15 cellular contexts compared by ENCODE assay signal in the genomic region with DNA sequence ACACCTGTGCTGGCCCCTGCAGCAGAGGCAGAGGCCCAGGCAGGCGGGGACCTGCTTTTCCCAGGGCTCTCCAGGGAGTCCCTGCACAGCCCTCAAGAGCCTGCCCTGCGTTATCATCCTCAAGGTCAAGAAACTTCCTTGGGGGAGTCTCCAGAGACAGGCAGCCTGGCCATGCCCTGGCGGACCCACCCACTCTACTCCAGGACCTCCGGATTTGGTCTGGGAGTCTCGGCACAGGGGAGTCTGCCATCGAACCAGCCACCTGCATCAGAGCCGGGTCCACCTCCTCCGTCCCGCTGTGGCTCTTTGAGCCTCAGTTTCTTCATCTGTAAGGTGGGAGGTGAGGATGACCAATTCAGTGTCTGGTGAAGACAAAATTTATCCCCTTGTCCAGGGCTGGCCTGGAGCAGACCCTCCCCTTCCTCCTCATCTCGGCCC.
A peak's percentile ranks its signal among the peaks of the same experiment; 100 is the strongest.
DNase-seq lines count a peak whose midpoint lies in the region; FAIRE-seq and TF ChIP-seq lines count a peak whose summit lies in the region.
"Had no signal": no experiment of that assay in that cellular context is flagged by ENCODE, and none has a peak within 500 bp of the region (broad histone marks: within the 10 kb centered on the region; RNA-seq: fewer than 3 reads in every experiment).

No MANE protein-coding gene starts in this region.

- WGBS in prostate gland, result 93% methylated on average over 10 of the region's 10 CpGs

- CTCF ChIA-PET in OCI-LY7 (lab: Charles Lee; ENCODE audit: unreplicated experiment), result interaction anchor here (0.6 kb wide), 1 partner anchor 424 kb away, joined by 3 read pairs; no protein-coding TSS in a partner anchor

- H3K4me2 ChIP-seq in OCI-LY7 (ENCODE audit: low read length), result peak overlapping the region; percentile 72

- H3K4me3 ChIP-seq in OCI-LY7 (ENCODE audit: low read depth, low read length, poor library complexity, severe bottlenecking) (no peak overlapping the region), duodenal mucosa (ENCODE audit: low read depth in 1 of 2, low read length in 2 of 2) (no peak overlapping the region), skeletal muscle tissue (ENCODE audit: low read length in 3 of 3) (no peak overlapping the region), prostate gland (no peak overlapping the region)

- H3K9me2 ChIP-seq in OCI-LY7 (ENCODE audit: insufficient read depth, low read length), result no peaks in the 10 kb centered on the region

- H3K27ac Mint-ChIP-seq in T-helper 1 cell treated with Interleukin-12 subunit alpha and Interleukin-12 subunit beta and Interleukin-4 antibody, amounts not matched to agents 30 μg/mL and 1 μg/mL, for 36 hours, result peak overlapping the region; percentile 99

- H4K20me1 ChIP-seq in OCI-LY7 (ENCODE audit: insufficient read depth, low read length), result no peaks in the 10 kb centered on the region

- H3K4me3 Mint-ChIP-seq in T-helper 1 cell treated with Interleukin-12 subunit alpha and Interleukin-12 subunit beta and Interleukin-4 antibody, amounts not matched to agents 30 μg/mL and 1 μg/mL, for 36 hours, result no peak overlapping the region

- peaks cover 2% of the 10 kb centered on the region for H3K36me3 Mint-ChIP-seq in T-helper 1 cell treated with Interleukin-12 subunit alpha and Interleukin-12 subunit beta and Interleukin-4 antibody, amounts not matched to agents 30 μg/mL and 1 μg/mL, for 36 hours (ENCODE audit: low read depth)

- no peak overlapping the region for H2AFZ ChIP-seq in OCI-LY7 (ENCODE audit: low read length)

- DNase-seq in T-helper 1 cell (no peak), OCI-LY7 (ENCODE audit: low spot score) (no peak), H54 (ENCODE audit: insufficient read length, low spot score) (no peak), prostate gland (ENCODE audit: low spot score) (no peak)
- no peak for DNase-seq in activated CD4-positive, CD25-positive, alpha-beta regulatory T cell (lab: John Stamatoyannopoulos, UW)
- DNase-seq: amniotic stem cell, foreskin melanocyte, NCI-H187 treated with DMSO at 0.1 percent for 48 hours had no signal

- no TSS peak for BruUV-seq in OCI-LY7 (replicated peaks; lab: Mats Ljungman, UMichigan)

- H3K27ac ChIP-seq in OCI-LY7 (ENCODE audit: low read depth, low read length, poor library complexity, severe bottlenecking) (no peak overlapping the region), duodenal mucosa (ENCODE audit: low read depth, low read length) (peak overlapping the region; percentile 52), skeletal muscle tissue (ENCODE audit: low read depth, low read length) (peak overlapping the region; percentile 30), prostate gland (no peak overlapping the region)
- H3K27ac ChIP-seq: 22Rv1 had no signal

- TF ChIP-seq POLR2A in H54 (IDR thresholded peaks at IDR 0.05; ENCODE audit: low read depth, low read length) (no peak), prostate gland (IDR thresholded peaks at IDR 0.05) (no peak)

- no peaks in the 10 kb centered on the region for H3K9me3 ChIP-seq in OCI-LY7 (ENCODE audit: low read length)
- H3K9me3 ChIP-seq in duodenal mucosa (ENCODE audit: control insufficient read depth in 1 of 2, low read length in 2 of 2), result no peaks in the 10 kb centered on the region
- H3K9me3 ChIP-seq in skeletal muscle tissue (ENCODE audit: control insufficient read depth in 3 of 3, low read length in 3 of 3), result no peaks in the 10 kb centered on the region
- H3K9me3 ChIP-seq in prostate gland, result no peaks in the 10 kb centered on the region

- H3K4me1 ChIP-seq in OCI-LY7 (ENCODE audit: insufficient read depth, low read length, poor library complexity, severe bottlenecking) (peaks cover 70% of the 10 kb centered on the region), duodenal mucosa (ENCODE audit: control insufficient read depth in 1 of 2, insufficient read depth in 2 of 2, low read length in 2 of 2) (peaks cover 35 to 42% of the 10 kb centered on the region in 2 donors), skeletal muscle tissue (ENCODE audit: control insufficient read depth in 3 of 3, insufficient read depth in 3 of 3, low read length in 3 of 3) (peaks cover 39 to 47% (median 43%) of the 10 kb centered on the region in 3 donors), prostate gland (replicated peaks) (no peaks in the 10 kb centered on the region)

- H3K79me2 ChIP-seq in OCI-LY7 (ENCODE audit: insufficient read depth, low read depth, low read length), result no peaks in the 10 kb centered on the region

- FAIRE-seq in H54 (lab: Jason Lieb, UNC), result no peak
- FAIRE-seq: H1, TTC549 had no signal

- peaks cover 21 to 25% of the 10 kb centered on the region in 2 donors for H3K27me3 ChIP-seq in duodenal mucosa (ENCODE audit: control insufficient read depth in 1 of 2, insufficient read depth in 2 of 2, low read length in 2 of 2)
- H3K27me3 ChIP-seq in skeletal muscle tissue (ENCODE audit: control insufficient read depth in 3 of 3, insufficient read depth in 3 of 3, low read length in 3 of 3), result peaks cover 5 to 22% (median 12%) of the 10 kb centered on the region in 3 donors
- no peaks in the 10 kb centered on the region for H3K27me3 ChIP-seq in prostate gland (replicated peaks; ENCODE audit: insufficient read depth)

- POLR2A ChIA-PET in OCI-LY7 (lab: Charles Lee), result interaction anchor here (0.7 to 5.8 kb wide), 3 partner anchors 14 to 1056 kb away, joined by 3 to 38 read pairs (median 6); a partner anchor contains a TSS

- intact Hi-C loops in OCI-LY7 (cut with micrococcal nuclease; ENCODE audit: unreplicated experiment), result loop anchor here (5.0 kb wide), 1 partner anchor 74 kb away; a partner anchor contains a TSS
- intact Hi-C loops in prostate gland (cut with DNase I), result no loop called here

- no peaks in the 10 kb centered on the region for H3K9me3 Mint-ChIP-seq in T-helper 1 cell treated with Interleukin-12 subunit alpha and Interleukin-12 subunit beta and Interleukin-4 antibody, amounts not matched to agents 30 μg/mL and 1 μg/mL, for 36 hours
- H3K9me3 Mint-ChIP-seq: stimulated activated naive CD8-positive, alpha-beta T cell treated with anti-CD3 and anti-CD28 coated beads, Interleukin-15, Interleukin-2, amounts not matched to agents 100 ng/mL and 50 ng/mL, for 24 hours had no signal

- peaks cover 32% of the 10 kb centered on the region for H3K27me3 Mint-ChIP-seq in T-helper 1 cell treated with Interleukin-12 subunit alpha and Interleukin-12 subunit beta and Interleukin-4 antibody, amounts not matched to agents 30 μg/mL and 1 μg/mL, for 36 hours (ENCODE audit: low read depth)

- peaks cover 43% of the 10 kb centered on the region for H3K4me1 Mint-ChIP-seq in T-helper 1 cell treated with Interleukin-12 subunit alpha and Interleukin-12 subunit beta and Interleukin-4 antibody, amounts not matched to agents 30 μg/mL and 1 μg/mL, for 36 hours (ENCODE audit: low read depth)

- no peaks in the 10 kb centered on the region for H3K36me3 ChIP-seq in OCI-LY7 (ENCODE audit: insufficient read depth, low read length)
- no peaks in the 10 kb centered on the region for H3K36me3 ChIP-seq in duodenal mucosa (ENCODE audit: control insufficient read depth in 1 of 2, insufficient read depth in 2 of 2, low read length in 2 of 2)
- no peaks in the 10 kb centered on the region for H3K36me3 ChIP-seq in skeletal muscle tissue (ENCODE audit: control insufficient read depth in 3 of 3, insufficient read depth in 3 of 3, low read length in 3 of 3)
- no peaks in the 10 kb centered on the region for H3K36me3 ChIP-seq in prostate gland

- TF ChIP-seq CTCF in OCI-LY7 (conservative IDR thresholded peaks at IDR 0.05; ENCODE audit: low read length) (no peak), prostate gland (IDR thresholded peaks at IDR 0.05) (no peak)

- H3K9ac ChIP-seq in duodenal mucosa (ENCODE audit: low read depth in 1 of 2, low read length in 2 of 2), result no peak overlapping the region
- H3K9ac ChIP-seq in skeletal muscle tissue (ENCODE audit: low read depth in 1 of 3, low read length in 3 of 3), result no peak overlapping the region

Comparison
In these comparisons a context has a peak if more than half of its experiments do, and no peak if none do; other contexts are left out.
1. H3K27ac ChIP-seq: peak in duodenal mucosa (single experiment) and skeletal muscle tissue (single experiment); none in OCI-LY7 (single experiment) and prostate gland (0 of 2).